10 cellular contexts compared by ENCODE assay signal in genomic region chr7:114082934-114083647, GRCh38.
DNase-seq lines count a peak whose midpoint lies in the region; TF ChIP-seq lines count a peak whose summit lies in the region.
"Had no signal": no experiment of that assay in that cellular context is flagged by ENCODE, and none has a peak within 500 bp of the region (broad histone marks: within the 10 kb centered on the region; RNA-seq: fewer than 3 reads in every experiment).

No MANE protein-coding gene starts in this region.

- no peaks in the 10 kb centered on the region for H3K9me3 ChIP-seq in osteoblast (ENCODE audit: low read depth, low read length)

- no peaks in the 10 kb centered on the region for H3K36me3 ChIP-seq in osteoblast (ENCODE audit: insufficient read depth, low read length)

- H3K4me3 ChIP-seq in osteoblast (ENCODE audit: insufficient read depth, low read length) = peak overlapping the region; percentile 58

- DNase-seq in AG20443 (ENCODE audit: low spot score) (peak; percentile 14), NCI-H526 (lab: John Stamatoyannopoulos, UW) (peak; percentile 31 to 68), globus pallidus (ENCODE audit: low spot score) (peak; percentile 18), osteoblast (ENCODE audit: insufficient read length, low spot score, missing footprints) (peak; percentile 91), SKM-1 treated with dmso at 0.1 percent for 144 hours (lab: John Stamatoyannopoulos, UW; ENCODE audit: unreplicated experiment) (no peak), NCI-H226 (no peak), GM19240 (ENCODE audit: insufficient read length, low spot score) (no peak)
- no peak for DNase-seq in activated CD4-positive, CD25-positive, alpha-beta regulatory T cell treated with anti-CD3 and anti-CD28 coated beads, Interleukin-2, amount 50 U/mL, for 72 hours
- DNase-seq: activated gamma-delta T cell; stimulated activated CD4-positive, alpha-beta T cell treated with anti-CD3 and anti-CD28 coated beads, Interleukin-2, amount 100 ng/mL, for 48 hours had no signal

- peak overlapping the region; percentile 71 for H2AFZ ChIP-seq in osteoblast (ENCODE audit: low read length)

- peak overlapping the region; percentile 75 for H3K4me2 ChIP-seq in osteoblast (ENCODE audit: insufficient read depth, low read length)

- peaks cover 15% of the 10 kb centered on the region for H3K4me1 ChIP-seq in osteoblast (ENCODE audit: insufficient read depth, low read length)

- TF ChIP-seq CTCF in osteoblast (IDR thresholded peaks at IDR 0.05; ENCODE audit: extremely low read depth, low read depth, low read length) = no peak

- no peaks in the 10 kb centered on the region for H4K20me1 ChIP-seq in osteoblast (ENCODE audit: insufficient read depth, low read length)

- no peak overlapping the region for H3K27ac ChIP-seq in osteoblast (ENCODE audit: low read depth, low read length)

- peaks cover 89% of the 10 kb centered on the region for H3K27me3 ChIP-seq in osteoblast (ENCODE audit: insufficient read depth, low read length)

- H3K79me2 ChIP-seq in osteoblast (ENCODE audit: insufficient read depth, low read length) = no peaks in the 10 kb centered on the region

Comparison
In these comparisons a context has a peak if more than half of its experiments do, and no peak if none do; other contexts are left out.
1. DNase-seq: peak in AG20443 (single experiment), NCI-H526 (2 of 2), globus pallidus (single experiment) and osteoblast (single experiment); none in SKM-1 treated with dmso at 0.1 percent for 144 hours (single experiment), activated CD4-positive, CD25-positive, alpha-beta regulatory T cell treated with anti-CD3 and anti-CD28 coated beads, Interleukin-2, amount 50 U/mL, for 72 hours (single experiment), NCI-H226 (single experiment) and GM19240 (single experiment).